Comparison of ENCODE assay signal across 1 cellular context in the genomic region with DNA sequence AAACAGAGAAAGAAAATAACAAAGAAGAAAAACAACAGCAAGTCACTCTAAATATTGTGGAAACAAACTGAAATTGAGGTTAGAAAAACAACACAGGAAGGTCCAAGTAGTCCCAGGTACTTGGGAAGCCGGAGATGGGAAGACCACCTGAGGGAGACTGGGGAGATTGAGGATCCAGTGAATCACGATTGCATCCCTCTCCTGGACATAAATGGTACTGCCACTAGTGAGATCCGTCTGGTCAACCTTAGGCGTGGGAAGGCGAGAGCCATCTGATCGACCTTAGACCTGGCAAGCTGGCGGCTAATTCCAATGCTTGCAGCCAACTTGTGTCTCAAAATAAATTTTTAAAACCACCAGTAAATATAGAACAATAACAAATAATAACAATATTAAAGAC.
TF ChIP-seq lines count a peak whose summit lies in the region.

No MANE protein-coding gene starts in this region.

TF ChIP-seq in H1, 55 proteins besides CTCF, POLR2A, EP300 and RAD21 (continued from another document):
- TF ChIP-seq, protein P1, sequence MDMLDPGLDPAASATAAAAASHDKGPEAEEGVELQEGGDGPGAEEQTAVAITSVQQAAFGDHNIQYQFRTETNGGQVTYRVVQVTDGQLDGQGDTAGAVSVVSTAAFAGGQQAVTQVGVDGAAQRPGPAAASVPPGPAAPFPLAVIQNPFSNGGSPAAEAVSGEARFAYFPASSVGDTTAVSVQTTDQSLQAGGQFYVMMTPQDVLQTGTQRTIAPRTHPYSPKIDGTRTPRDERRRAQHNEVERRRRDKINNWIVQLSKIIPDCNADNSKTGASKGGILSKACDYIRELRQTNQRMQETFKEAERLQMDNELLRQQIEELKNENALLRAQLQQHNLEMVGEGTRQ (IDR thresholded peaks at IDR 0.05; ENCODE audit: low read length): no peak
- TF ChIP-seq BACH1 (IDR thresholded peaks at IDR 0.05; ENCODE audit: low read length) (no peak), EGR1 (IDR thresholded peaks at IDR 0.05; ENCODE audit: borderline replicate concordance, low read depth, low read length) (no peak), POU5F1 (IDR thresholded peaks at IDR 0.05; ENCODE audit: low read depth, low read length) (no peak), CREB1 (IDR thresholded peaks at IDR 0.05) (no peak), CBX8 (IDR thresholded peaks at IDR 0.05; ENCODE audit: borderline replicate concordance, low read depth, low read length) (no peak)
